In genomic region chr14:77077040-77077439, GRCh38 we compare ENCODE assay signal across 15 cellular contexts. TPM values are rescaled to one million over a fixed set of nuclear protein-coding genes. Genes with fewer than 3 reads are reported as not detected.
A peak's percentile ranks its signal among the peaks of the same experiment; 100 is the strongest.
DNase-seq lines count a peak whose midpoint lies in the region; ATAC-seq, FAIRE-seq and TF ChIP-seq lines count a peak whose summit lies in the region.
"Had no signal": no experiment of that assay in that cellular context is flagged by ENCODE, and none has a peak within 500 bp of the region (broad histone marks: within the 10 kb centered on the region; RNA-seq: fewer than 3 reads in every experiment).

No MANE protein-coding gene starts in this region.

- no peak overlapping the region for H2AFZ ChIP-seq in K562 (ENCODE audit: low read depth, low read length)
- H2AFZ ChIP-seq in neural progenitor cell (replicated peaks): peak overlapping the region; percentile 86
- H2AFZ ChIP-seq in SK-N-SH (ENCODE audit: low read depth): no peak overlapping the region

- peaks cover 2% of the 10 kb centered on the region for H3K36me3 Mint-ChIP-seq in neural progenitor cell

- H4K20me1 ChIP-seq in K562 (replicated peaks; ENCODE audit: control insufficient read depth, insufficient read depth, low read length): no peaks in the 10 kb centered on the region
- H4K20me1 ChIP-seq in neural progenitor cell (ENCODE audit: low read depth): no peaks in the 10 kb centered on the region
- no peaks in the 10 kb centered on the region for H4K20me1 ChIP-seq in SK-N-SH (ENCODE audit: insufficient read depth)

- H3K27ac ChIP-seq in K562 (ENCODE audit: extremely low read depth, low read depth, low read length) (no peak overlapping the region), neural progenitor cell (no peak overlapping the region), uterus (peak overlapping the region; percentile 70 to 87), SK-N-SH (ENCODE audit: low read depth in 2 of 2, low read length in 1 of 2) (no peak overlapping the region)

- POLR2A ChIA-PET in K562 (lab: Yijun Ruan, JAX) (interaction anchor here (0.6 to 2.0 kb wide), 2 partner anchors 9 to 16 kb away, joined by 3 to 8 read pairs; no protein-coding TSS in a partner anchor), SK-N-SH (lab: Yijun Ruan, JAX) (no interaction called here)

- TF ChIP-seq EP300 in K562 (IDR thresholded peaks at IDR 0.05; ENCODE audit: low read length) (no peak), SK-N-SH (IDR thresholded peaks at IDR 0.05; ENCODE audit: borderline replicate concordance in 1 of 2, low read depth in 1 of 2, low read length in 1 of 2) (no peak)

- 10% methylated on average over 2 of the region's 3 CpGs for WGBS in K562 (ENCODE audit: insufficient coverage, low coverage, missing lambda C conversion rate)
- 81% methylated on average over 3 of the region's 3 CpGs for WGBS in SK-N-SH (ENCODE audit: low lambda C conversion rate)

- H3K9ac ChIP-seq in K562 (ENCODE audit: insufficient read depth in 1 of 2, low read depth in 2 of 2, low read length in 2 of 2) (no peak overlapping the region), neural progenitor cell (no peak overlapping the region), SK-N-SH (no peak overlapping the region)

- H3K27me3 ChIP-seq in K562 (ENCODE audit: control insufficient read depth in 2 of 2, insufficient read depth in 2 of 2, low read length in 2 of 2) (no peaks in the 10 kb centered on the region; a peak in 2 of 5 replicates), neural progenitor cell (no peaks in the 10 kb centered on the region), uterus (no peaks in the 10 kb centered on the region), SK-N-SH (ENCODE audit: insufficient read depth) (no peaks in the 10 kb centered on the region)

- H3K4me1 Mint-ChIP-seq in neural progenitor cell: peaks cover 25% of the 10 kb centered on the region
- H3K4me1 Mint-ChIP-seq: activated CD4-positive, alpha-beta memory T cell treated with anti-CD3 and anti-CD28 coated beads, Interleukin-2, amount 10 ng/mL, durations not matched to agents 7 days and 5 days; activated T-helper 17 cell treated with anti-CD3 and anti-CD28 coated beads, Interleukin-2, amount 50 U/mL, for 72 hours; CD8-positive, alpha-beta memory T cell had no signal

- peak overlapping the region; percentile 69 for H3K27ac Mint-ChIP-seq in neural progenitor cell
- H3K27ac Mint-ChIP-seq: activated CD4-positive, alpha-beta memory T cell treated with anti-CD3 and anti-CD28 coated beads, Interleukin-2, amount 10 ng/mL, durations not matched to agents 7 days and 5 days; activated T-helper 17 cell treated with anti-CD3 and anti-CD28 coated beads, Interleukin-2, amount 50 U/mL, for 72 hours; CD8-positive, alpha-beta memory T cell had no signal

- TF ChIP-seq POLR2A in K562 (conservative IDR thresholded peaks at IDR 0.05): no peak
- no peak for TF ChIP-seq POLR2A in uterus (IDR thresholded peaks at IDR 0.05)

- ATAC-seq in K562: no peak
- ATAC-seq in left ventricle myocardium superior: peak; percentile 34
- ATAC-seq in HG03469 (IDR thresholded peaks at IDR 0.05; ENCODE audit: unreplicated experiment): no peak
- ATAC-seq: activated T-helper 17 cell treated with anti-CD3 and anti-CD28 coated beads, Interleukin-2, amount 50 U/mL, for 72 hours had no signal

- no peak for TF ChIP-seq CTCF in K562 (IDR thresholded peaks at IDR 0.05 in 2 of 3, conservative IDR thresholded peaks at IDR 0.05 in 1 of 3; ENCODE audit: insufficient read depth in 2 of 3, low read depth in 1 of 3, low read length in 3 of 3)
- TF ChIP-seq CTCF in neural progenitor cell (IDR thresholded peaks at IDR 0.05): no peak
- no peak for TF ChIP-seq CTCF in uterus (IDR thresholded peaks at IDR 0.05)
- no peak for TF ChIP-seq CTCF in SK-N-SH (IDR thresholded peaks at IDR 0.05)

- peaks cover 21% of the 10 kb centered on the region for H3K9me3 Mint-ChIP-seq in neural progenitor cell

- CTCF ChIA-PET in K562 (lab: Yijun Ruan, JAX; ENCODE audit: low intra/inter-chr PET ratio) (interaction anchor here (0.6 kb wide), 1 partner anchor 34 kb away, joined by 4 read pairs; no protein-coding TSS in a partner anchor), SK-N-SH (lab: Yijun Ruan, JAX) (interaction anchor here (0.6 to 18.3 kb wide), 10 partner anchors 9 to 205 kb away, joined by 3 to 764 read pairs (median 6); no protein-coding TSS in a partner anchor)

- H3K9me2 ChIP-seq in SK-N-SH: no peaks in the 10 kb centered on the region

- intact Hi-C loops in K562 (cut with micrococcal nuclease) (no loop called here), left ventricle myocardium superior (cut with micrococcal nuclease) (no loop called here), uterus (cut with DNase I; ENCODE audit: low total_unique reads) (no loop called here)

- no peaks in the 10 kb centered on the region for H3K79me2 ChIP-seq in K562 (ENCODE audit: control insufficient read depth, insufficient read depth, low read length)
- H3K79me2 ChIP-seq in neural progenitor cell (ENCODE audit: low read depth): no peaks in the 10 kb centered on the region
- H3K79me2 ChIP-seq in SK-N-SH (ENCODE audit: insufficient read depth): no peaks in the 10 kb centered on the region

- no peaks in the 10 kb centered on the region for H3K36me3 ChIP-seq in K562 (ENCODE audit: control insufficient read depth, insufficient read depth, low read length)
- H3K36me3 ChIP-seq in neural progenitor cell: no peaks in the 10 kb centered on the region
- H3K36me3 ChIP-seq in uterus: no peaks in the 10 kb centered on the region
- H3K36me3 ChIP-seq in SK-N-SH (replicated peaks in 1 of 2; ENCODE audit: control insufficient read depth in 1 of 2, insufficient read depth in 2 of 2, low read length in 1 of 2): no peaks in the 10 kb centered on the region

- no peak for DNase-seq in K562 (ENCODE audit: extremely low read depth in 1 of 4, low spot score in 3 of 4)
- no peak for DNase-seq in left ventricle myocardium superior
- DNase-seq in neural progenitor cell (ENCODE audit: low spot score): no peak
- no peak for DNase-seq in uterus
- DNase-seq in pons (ENCODE audit: low spot score): no peak
- no peak for DNase-seq in SK-N-SH
- DNase-seq: activated CD4-positive, alpha-beta memory T cell treated with anti-CD3 and anti-CD28 coated beads, Interleukin-2, amount 10 ng/mL, durations not matched to agents 7 days and 5 days; CD8-positive, alpha-beta memory T cell; NCI-H2029 treated with DMSO at 0.1 percent for 48 hours; SHP77; stimulated activated CD4-positive, alpha-beta T cell treated with anti-CD3 and anti-CD28 coated beads, Interleukin-1b, Interleukin-23, amount 100 ng/mL, for 48 hours; stimulated activated CD8-positive, alpha-beta memory T cell treated with anti-CD3 and anti-CD28 coated beads, Interleukin-4, amount 100 ng/mL, for 48 hours had no signal

- no peak overlapping the region for H3K4me3 ChIP-seq in K562
- no peak overlapping the region for H3K4me3 ChIP-seq in neural progenitor cell
- no peak overlapping the region for H3K4me3 ChIP-seq in uterus
- H3K4me3 ChIP-seq in SK-N-SH (ENCODE audit: low read depth in 2 of 2, low read length in 1 of 2): no peak overlapping the region

- no peak overlapping the region for H3K4me3 Mint-ChIP-seq in neural progenitor cell
- H3K4me3 Mint-ChIP-seq: activated CD4-positive, alpha-beta memory T cell treated with anti-CD3 and anti-CD28 coated beads, Interleukin-2, amount 10 ng/mL, durations not matched to agents 7 days and 5 days; activated T-helper 17 cell treated with anti-CD3 and anti-CD28 coated beads, Interleukin-2, amount 50 U/mL, for 72 hours; CD8-positive, alpha-beta memory T cell had no signal

- H3K4me1 ChIP-seq in K562 (replicated peaks in 1 of 2; ENCODE audit: control insufficient read depth in 2 of 2, insufficient read depth in 2 of 2, low read length in 2 of 2): peaks cover 0 to 2% of the 10 kb centered on the region in 2 experiments; a peak in 2 of 5 replicates
- peaks cover 19% of the 10 kb centered on the region for H3K4me1 ChIP-seq in neural progenitor cell
- no peaks in the 10 kb centered on the region for H3K4me1 ChIP-seq in uterus
- no peaks in the 10 kb centered on the region for H3K4me1 ChIP-seq in SK-N-SH (ENCODE audit: control insufficient read depth in 1 of 2, insufficient read depth in 2 of 2, low read depth in 1 of 2, low read length in 1 of 2)

- peaks cover 12% of the 10 kb centered on the region for H3F3A ChIP-seq in neural progenitor cell (ENCODE audit: low read depth)
- H3F3A ChIP-seq in SK-N-SH (replicated peaks; ENCODE audit: insufficient read depth): no peaks in the 10 kb centered on the region

- H3K27me3 Mint-ChIP-seq in neural progenitor cell (ENCODE audit: insufficient read depth, low read depth): peaks cover 4% of the 10 kb centered on the region
- H3K27me3 Mint-ChIP-seq: activated T-helper 17 cell treated with anti-CD3 and anti-CD28 coated beads, Interleukin-2, amount 50 U/mL, for 72 hours had no signal

- H3K9me1 ChIP-seq in K562 (ENCODE audit: control insufficient read depth, insufficient read depth, low read length): no peaks in the 10 kb centered on the region

- no peak for FAIRE-seq in K562 (lab: Jason Lieb, UNC)
- FAIRE-seq: endometrium had no signal

- in situ Hi-C loops in K562 (cut with MboI): no loop called here

- H3K4me2 ChIP-seq in K562 (ENCODE audit: insufficient read depth, low read length) (no peak overlapping the region), neural progenitor cell (peak overlapping the region; percentile 70), SK-N-SH (no peak overlapping the region)

- BruUV-seq in K562 (replicated peaks; lab: Mats Ljungman, UMichigan): no TSS peak

- no peaks in the 10 kb centered on the region for H3K9me3 ChIP-seq in K562 (replicated peaks; ENCODE audit: control insufficient read depth, insufficient read depth, low read depth, low read length)
- no peaks in the 10 kb centered on the region for H3K9me3 ChIP-seq in neural progenitor cell (ENCODE audit: low read depth)
- peaks cover 0 to 5% of the 10 kb centered on the region in 2 donors for H3K9me3 ChIP-seq in uterus
- 0 out of 2 replicates have a peak, but pooled peaks cover 4% of the 10 kb centered on the region for H3K9me3 ChIP-seq in SK-N-SH

- TF ChIP-seq RAD21 in K562 (CRISPR knock-in tag; conservative IDR thresholded peaks at IDR 0.05 in 1 of 2, IDR thresholded peaks at IDR 0.05 in 1 of 2): no peak
- no peak for TF ChIP-seq RAD21 in SK-N-SH (IDR thresholded peaks at IDR 0.05; ENCODE audit: low read length)

RNA-seq across cellular contexts. Expression of gene CIPC, which starts 21.0 kb away (rescaled TPM):
- total RNA-seq in K562 (2011; cell fraction: chromatin; rRNA removed; ENCODE audit: low replicate concordance): 10.6 and 18.5 TPM in 2 replicates
- 9.2 and 11.6 TPM in 2 replicates for total RNA-seq in K562 (2011; cell fraction: nucleolus; rRNA removed)
- total RNA-seq in K562 (2011; cell fraction: nucleoplasm; rRNA removed): 15.0 and 19.5 TPM in 2 replicates
- total RNA-seq in K562 (2014; rRNA removed): 8.5 and 11.1 TPM in 2 replicates
- 11.5 and 12.1 TPM in 2 replicates for total RNA-seq in K562 (2014; rRNA removed; fragmentation: Illumina TruSeq; extraction: Trizol)
- total RNA-seq in K562 (2015; rRNA removed; fragmentation: Illumina TruSeq; extraction: Trizol): 11.1 and 11.9 TPM in 2 replicates
- total RNA-seq in K562 (2021): 10.7 and 14.4 TPM in 2 replicates
- polyA plus RNA-seq in K562 (2011; rRNA removed): 15.3 and 16.9 TPM in 2 replicates
- polyA plus RNA-seq in K562 (2011; cell fraction: cytosol; rRNA removed): 9.1 and 10.5 TPM in 2 replicates
- polyA plus RNA-seq in K562 (2011; cell fraction: nucleus; rRNA removed): 14.3 and 15.5 TPM in 2 replicates
- polyA plus RNA-seq in K562 (2012): 5.6 and 8.3 TPM in 2 replicates
- 9.6 and 11.4 TPM in 2 replicates for polyA plus RNA-seq in K562 (2014; fragmentation: Illumina TruSeq; extraction: Trizol)
- 1 to 10 TPM; 5.0 to 6.5 TPM for polyA plus RNA-seq in K562 (2014; fragmentation: Nextera tagmentation; extraction: Ambion mirVana)
- polyA plus RNA-seq in K562 (2014; rRNA removed): 9.0 and 10.8 TPM in 2 replicates
- polyA minus RNA-seq in K562 (2011; rRNA and poly(A)+ RNA removed): 13.3 and 14.9 TPM in 2 replicates
- 5.8 and 11.6 TPM in 2 replicates for polyA minus RNA-seq in K562 (2011; cell fraction: cytosol; rRNA and poly(A)+ RNA removed)
- 7.7 and 8.3 TPM in 2 replicates for polyA minus RNA-seq in K562 (2011; cell fraction: nucleus; rRNA and poly(A)+ RNA removed)
- 89.7 TPM for total RNA-seq in left ventricle myocardium superior
- 22.5 and 24.3 TPM in 2 replicates for total RNA-seq in neural progenitor cell (ENCODE audit: low replicate concordance)
- total RNA-seq in uterus: 10 to 100 TPM in 3 of 4 donors, 1 to 10 TPM in 1; 8.2 to 71.8 (median 28.1) TPM
- 6.5 and 9.6 TPM in 2 replicates for polyA plus RNA-seq in SK-N-SH (2012; rRNA removed)
- polyA plus RNA-seq in SK-N-SH (2012; cell fraction: cytosol; rRNA removed): 8.0 and 8.5 TPM in 2 replicates
- 8.3 and 10.3 TPM in 2 replicates for polyA plus RNA-seq in SK-N-SH (2012; cell fraction: nucleus; rRNA removed)

RNA-seq across cellular contexts. Expression of gene IRF2BPL, which starts 48.5 kb away (rescaled TPM):
- 1.8 and 3.8 TPM in 2 replicates for total RNA-seq in K562 (2011; cell fraction: chromatin; rRNA removed; ENCODE audit: low replicate concordance)
- total RNA-seq in K562 (2011; cell fraction: nucleolus; rRNA removed): 5.5 and 6.5 TPM in 2 replicates
- total RNA-seq in K562 (2011; cell fraction: nucleoplasm; rRNA removed): 2.5 and 3.7 TPM in 2 replicates
- total RNA-seq in K562 (2014; rRNA removed): 14.4 and 18.2 TPM in 2 replicates
- 2.4 and 2.5 TPM in 2 replicates for total RNA-seq in K562 (2014; rRNA removed; fragmentation: Illumina TruSeq; extraction: Trizol)
- 4.2 and 5.1 TPM in 2 replicates for total RNA-seq in K562 (2015; rRNA removed; fragmentation: Illumina TruSeq; extraction: Trizol)
- 21.6 and 22.1 TPM in 2 replicates for total RNA-seq in K562 (2021)
- polyA plus RNA-seq in K562 (2011; rRNA removed): 1.3 and 2.8 TPM in 2 replicates
- polyA plus RNA-seq in K562 (2011; cell fraction: cytosol; rRNA removed): 1.7 and 4.5 TPM in 2 replicates
- 3.2 and 4.7 TPM in 2 replicates for polyA plus RNA-seq in K562 (2011; cell fraction: nucleus; rRNA removed)
- polyA plus RNA-seq in K562 (2012): 16.8 and 19.2 TPM in 2 replicates
- 2.5 and 3.6 TPM in 2 replicates for polyA plus RNA-seq in K562 (2014; fragmentation: Illumina TruSeq; extraction: Trizol)
- polyA plus RNA-seq in K562 (2014; fragmentation: Nextera tagmentation; extraction: Ambion mirVana): under 1 TPM; 0.52 to 0.75 TPM
- polyA plus RNA-seq in K562 (2014; rRNA removed): 6.5 and 6.9 TPM in 2 replicates
- polyA minus RNA-seq in K562 (2011; rRNA and poly(A)+ RNA removed): 2.2 TPM in 2 replicates
- 6.6 and 10.5 TPM in 2 replicates for polyA minus RNA-seq in K562 (2011; cell fraction: cytosol; rRNA and poly(A)+ RNA removed)
- 3.1 and 5.6 TPM in 2 replicates for polyA minus RNA-seq in K562 (2011; cell fraction: nucleus; rRNA and poly(A)+ RNA removed)
- 42.8 TPM for total RNA-seq in left ventricle myocardium superior
- 4.8 and 14.9 TPM in 2 replicates for total RNA-seq in neural progenitor cell (ENCODE audit: low replicate concordance)
- 10 to 100 TPM; 15.6 to 60.8 (median 36.6) TPM for total RNA-seq in uterus
- 10.9 and 17.1 TPM in 2 replicates for polyA plus RNA-seq in SK-N-SH (2012; rRNA removed)
- polyA plus RNA-seq in SK-N-SH (2012; cell fraction: cytosol; rRNA removed): 9.1 and 14.4 TPM in 2 replicates
- 16.2 and 16.9 TPM in 2 replicates for polyA plus RNA-seq in SK-N-SH (2012; cell fraction: nucleus; rRNA removed)

Comparison
In these comparisons a context has a peak if more than half of its experiments do, and no peak if none do; other contexts are left out.
1. H3K27ac ChIP-seq: peak in uterus (2 of 2); none in K562 (single experiment), neural progenitor cell (single experiment) and SK-N-SH (0 of 2).